1 cellular context compared by ENCODE assay signal in genomic region chr20:37885593-37886507, GRCh38.
TF ChIP-seq lines count a peak whose summit lies in the region.

No MANE protein-coding gene starts in this region.

TF ChIP-seq in HepG2, 621 proteins besides CTCF, POLR2A, EP300 and RAD21 (continued from another document and continues in another):
- TF ChIP-seq ATM (IDR thresholded peaks at IDR 0.05; ENCODE audit: borderline replicate concordance) (no peak), ZSCAN30 (CRISPR knock-in tag; IDR thresholded peaks at IDR 0.05) (no peak), ZC3H13 (CRISPR knock-in tag; IDR thresholded peaks at IDR 0.05) (no peak), ZNF749 (CRISPR knock-in tag; IDR thresholded peaks at IDR 0.05; ENCODE audit: borderline replicate concordance) (no peak), SKI (IDR thresholded peaks at IDR 0.05; ENCODE audit: partially characterized antibody) (no peak), SCMH1 (CRISPR knock-in tag; IDR thresholded peaks at IDR 0.05; ENCODE audit: borderline replicate concordance) (no peak), SP2 (CRISPR knock-in tag; IDR thresholded peaks at IDR 0.05) (no peak), SOX13 (IDR thresholded peaks at IDR 0.05) (no peak), SOX13 (CRISPR knock-in tag; conservative IDR thresholded peaks at IDR 0.05 in 1 of 2, IDR thresholded peaks at IDR 0.05 in 1 of 2) (peak in 1 of 2 experiments; percentile 64; a peak in 1 of 4 replicates), ZNF772 (CRISPR knock-in tag; IDR thresholded peaks at IDR 0.05) (no peak), ZBTB3 (CRISPR knock-in tag; IDR thresholded peaks at IDR 0.05; ENCODE audit: borderline replicate concordance, low read depth) (no peak), ELF1 (CRISPR knock-in tag; IDR thresholded peaks at IDR 0.05) (no peak), ZNF280D (CRISPR knock-in tag; IDR thresholded peaks at IDR 0.05) (no peak), ZNF513 (CRISPR knock-in tag; conservative IDR thresholded peaks at IDR 0.05) (no peak), FOXJ3 (CRISPR knock-in tag; IDR thresholded peaks at IDR 0.05; ENCODE audit: borderline replicate concordance) (no peak), ZNF639 (CRISPR knock-in tag; conservative IDR thresholded peaks at IDR 0.05) (no peak), ZNF441 (CRISPR knock-in tag; IDR thresholded peaks at IDR 0.05; ENCODE audit: borderline replicate concordance) (no peak), FIP1L1 (IDR thresholded peaks at IDR 0.05; ENCODE audit: borderline replicate concordance, insufficient read depth, low read depth, low read length) (no peak), ZSCAN22 (CRISPR knock-in tag; IDR thresholded peaks at IDR 0.05) (no peak), TOE1 (CRISPR knock-in tag; IDR thresholded peaks at IDR 0.05) (no peak), ZNF281 (CRISPR knock-in tag; IDR thresholded peaks at IDR 0.05; ENCODE audit: borderline replicate concordance) (no peak), NFIB (CRISPR knock-in tag; IDR thresholded peaks at IDR 0.05; ENCODE audit: borderline replicate concordance) (no peak), ZMYM3 (CRISPR knock-in tag; IDR thresholded peaks at IDR 0.05) (no peak), SP140L (CRISPR knock-in tag; IDR thresholded peaks at IDR 0.05; ENCODE audit: borderline replicate concordance) (no peak), FOXO1 (CRISPR knock-in tag; IDR thresholded peaks at IDR 0.05) (peak; percentile 37; the same call in 1 of the 2 replicates), JUNB (CRISPR knock-in tag; IDR thresholded peaks at IDR 0.05; ENCODE audit: borderline replicate concordance) (no peak), SNAPC2 (CRISPR knock-in tag; IDR thresholded peaks at IDR 0.05) (0 out of 2 replicates have a peak, but pooled peaks have one; percentile 4), GMEB2 (CRISPR knock-in tag; IDR thresholded peaks at IDR 0.05; ENCODE audit: low read depth) (no peak), HNRNPH1 (optimal IDR thresholded peaks at IDR 0.05; ENCODE audit: low read depth, low read length) (no peak), GATA4 (IDR thresholded peaks at IDR 0.05; ENCODE audit: borderline replicate concordance, low read depth) (no peak), SMARCE1 (IDR thresholded peaks at IDR 0.05; ENCODE audit: borderline replicate concordance) (no peak), GABPA (IDR thresholded peaks at IDR 0.05; ENCODE audit: low read depth, low read length) (no peak), GABPA (CRISPR knock-in tag; IDR thresholded peaks at IDR 0.05; ENCODE audit: low read depth) (no peak), LRRFIP1 (CRISPR knock-in tag; conservative IDR thresholded peaks at IDR 0.05) (no peak)
- TF ChIP-seq, protein P1, sequence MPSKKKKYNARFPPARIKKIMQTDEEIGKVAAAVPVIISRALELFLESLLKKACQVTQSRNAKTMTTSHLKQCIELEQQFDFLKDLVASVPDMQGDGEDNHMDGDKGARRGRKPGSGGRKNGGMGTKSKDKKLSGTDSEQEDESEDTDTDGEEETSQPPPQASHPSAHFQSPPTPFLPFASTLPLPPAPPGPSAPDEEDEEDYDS (CRISPR knock-in tag; IDR thresholded peaks at IDR 0.05) = no peak
- TF ChIP-seq, protein P2, sequence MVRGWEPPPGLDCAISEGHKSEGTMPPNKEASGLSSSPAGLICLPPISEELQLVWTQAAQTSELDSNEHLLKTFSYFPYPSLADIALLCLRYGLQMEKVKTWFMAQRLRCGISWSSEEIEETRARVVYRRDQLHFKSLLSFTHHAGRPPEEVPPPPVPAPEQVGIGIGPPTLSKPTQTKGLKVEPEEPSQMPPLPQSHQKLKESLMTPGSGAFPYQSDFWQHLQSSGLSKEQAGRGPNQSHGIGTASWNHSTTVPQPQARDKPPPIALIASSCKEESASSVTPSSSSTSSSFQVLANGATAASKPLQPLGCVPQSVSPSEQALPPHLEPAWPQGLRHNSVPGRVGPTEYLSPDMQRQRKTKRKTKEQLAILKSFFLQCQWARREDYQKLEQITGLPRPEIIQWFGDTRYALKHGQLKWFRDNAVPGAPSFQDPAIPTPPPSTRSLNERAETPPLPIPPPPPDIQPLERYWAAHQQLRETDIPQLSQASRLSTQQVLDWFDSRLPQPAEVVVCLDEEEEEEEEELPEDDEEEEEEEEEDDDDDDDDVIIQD (CRISPR knock-in tag; IDR thresholded peaks at IDR 0.05; ENCODE audit: low read depth) = no peak
- TF ChIP-seq, protein P3, sequence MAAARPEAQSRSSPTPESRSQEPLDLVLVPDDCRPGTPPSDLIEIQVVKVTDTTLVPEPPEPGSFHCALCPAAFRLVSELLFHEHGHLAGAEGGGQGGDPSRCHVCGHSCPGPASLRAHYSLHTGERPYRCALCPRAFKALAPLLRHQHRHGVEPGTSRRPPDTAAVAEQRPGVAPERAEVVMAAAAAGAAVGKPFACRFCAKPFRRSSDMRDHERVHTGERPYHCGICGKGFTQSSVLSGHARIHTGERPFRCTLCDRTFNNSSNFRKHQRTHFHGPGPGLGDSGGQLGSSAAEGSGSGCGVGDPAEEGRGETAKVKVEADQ (CRISPR knock-in tag; IDR thresholded peaks at IDR 0.05; ENCODE audit: borderline replicate concordance) = no peak
- TF ChIP-seq, protein P4, sequence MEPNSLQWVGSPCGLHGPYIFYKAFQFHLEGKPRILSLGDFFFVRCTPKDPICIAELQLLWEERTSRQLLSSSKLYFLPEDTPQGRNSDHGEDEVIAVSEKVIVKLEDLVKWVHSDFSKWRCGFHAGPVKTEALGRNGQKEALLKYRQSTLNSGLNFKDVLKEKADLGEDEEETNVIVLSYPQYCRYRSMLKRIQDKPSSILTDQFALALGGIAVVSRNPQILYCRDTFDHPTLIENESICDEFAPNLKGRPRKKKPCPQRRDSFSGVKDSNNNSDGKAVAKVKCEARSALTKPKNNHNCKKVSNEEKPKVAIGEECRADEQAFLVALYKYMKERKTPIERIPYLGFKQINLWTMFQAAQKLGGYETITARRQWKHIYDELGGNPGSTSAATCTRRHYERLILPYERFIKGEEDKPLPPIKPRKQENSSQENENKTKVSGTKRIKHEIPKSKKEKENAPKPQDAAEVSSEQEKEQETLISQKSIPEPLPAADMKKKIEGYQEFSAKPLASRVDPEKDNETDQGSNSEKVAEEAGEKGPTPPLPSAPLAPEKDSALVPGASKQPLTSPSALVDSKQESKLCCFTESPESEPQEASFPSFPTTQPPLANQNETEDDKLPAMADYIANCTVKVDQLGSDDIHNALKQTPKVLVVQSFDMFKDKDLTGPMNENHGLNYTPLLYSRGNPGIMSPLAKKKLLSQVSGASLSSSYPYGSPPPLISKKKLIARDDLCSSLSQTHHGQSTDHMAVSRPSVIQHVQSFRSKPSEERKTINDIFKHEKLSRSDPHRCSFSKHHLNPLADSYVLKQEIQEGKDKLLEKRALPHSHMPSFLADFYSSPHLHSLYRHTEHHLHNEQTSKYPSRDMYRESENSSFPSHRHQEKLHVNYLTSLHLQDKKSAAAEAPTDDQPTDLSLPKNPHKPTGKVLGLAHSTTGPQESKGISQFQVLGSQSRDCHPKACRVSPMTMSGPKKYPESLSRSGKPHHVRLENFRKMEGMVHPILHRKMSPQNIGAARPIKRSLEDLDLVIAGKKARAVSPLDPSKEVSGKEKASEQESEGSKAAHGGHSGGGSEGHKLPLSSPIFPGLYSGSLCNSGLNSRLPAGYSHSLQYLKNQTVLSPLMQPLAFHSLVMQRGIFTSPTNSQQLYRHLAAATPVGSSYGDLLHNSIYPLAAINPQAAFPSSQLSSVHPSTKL (CRISPR knock-in tag; IDR thresholded peaks at IDR 0.05) = peak; percentile 64; the same call in 1 of the 2 replicates
- TF ChIP-seq, protein P5, sequence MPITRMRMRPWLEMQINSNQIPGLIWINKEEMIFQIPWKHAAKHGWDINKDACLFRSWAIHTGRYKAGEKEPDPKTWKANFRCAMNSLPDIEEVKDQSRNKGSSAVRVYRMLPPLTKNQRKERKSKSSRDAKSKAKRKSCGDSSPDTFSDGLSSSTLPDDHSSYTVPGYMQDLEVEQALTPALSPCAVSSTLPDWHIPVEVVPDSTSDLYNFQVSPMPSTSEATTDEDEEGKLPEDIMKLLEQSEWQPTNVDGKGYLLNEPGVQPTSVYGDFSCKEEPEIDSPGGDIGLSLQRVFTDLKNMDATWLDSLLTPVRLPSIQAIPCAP (CRISPR knock-in tag; IDR thresholded peaks at IDR 0.05; ENCODE audit: low read depth) = no peak
